Comparison of ENCODE assay signal across 29 cellular contexts in genomic region chr16:66419527-66419926, GRCh38. TPM values are rescaled to one million over a fixed set of nuclear protein-coding genes. Genes with fewer than 3 reads are reported as not detected.
DNase-seq lines count a peak whose midpoint lies in the region; ATAC-seq and TF ChIP-seq lines count a peak whose summit lies in the region.
"Had no signal": no experiment of that assay in that cellular context is flagged by ENCODE, and none has a peak within 500 bp of the region (broad histone marks: within the 10 kb centered on the region; RNA-seq: fewer than 3 reads in every experiment).

No MANE protein-coding gene starts in this region.

- H3K9me3 ChIP-seq in Loucy (ENCODE audit: insufficient read depth, low read depth, low read length) (no peaks in the 10 kb centered on the region), neural progenitor cell (ENCODE audit: low read depth) (no peaks in the 10 kb centered on the region)
- H3K9me3 ChIP-seq: gastrocnemius medialis had no signal

- peak overlapping the region; percentile 11 for H3K27ac Mint-ChIP-seq in neural progenitor cell
- H3K27ac Mint-ChIP-seq: activated T-cell treated with anti-CD3 and anti-CD28 coated beads, Interleukin-2, amount 50 U/mL, for 72 hours; CD8-positive, alpha-beta T cell had no signal

- H4K20me1 ChIP-seq in Loucy (ENCODE audit: insufficient read depth, low read length, poor library complexity, severe bottlenecking) = no peaks in the 10 kb centered on the region
- no peaks in the 10 kb centered on the region for H4K20me1 ChIP-seq in neural progenitor cell (ENCODE audit: low read depth)

- no peak overlapping the region for H3K27ac ChIP-seq in neural progenitor cell
- H3K27ac ChIP-seq: gastrocnemius medialis, RWPE1 had no signal

- H3F3A ChIP-seq in Loucy (ENCODE audit: low read depth) (no peaks in the 10 kb centered on the region), neural progenitor cell (ENCODE audit: low read depth) (peaks cover 10% of the 10 kb centered on the region)

- H3K36me3 Mint-ChIP-seq in neural progenitor cell = peaks cover 2% of the 10 kb centered on the region
- H3K36me3 Mint-ChIP-seq: CD8-positive, alpha-beta T cell had no signal

- H3K79me2 ChIP-seq in Loucy (ENCODE audit: insufficient read depth, low read length) = no peaks in the 10 kb centered on the region
- no peaks in the 10 kb centered on the region for H3K79me2 ChIP-seq in neural progenitor cell (ENCODE audit: low read depth)

- H3K36me3 ChIP-seq in Loucy (ENCODE audit: insufficient read depth, low read length) (no peaks in the 10 kb centered on the region), neural progenitor cell (no peaks in the 10 kb centered on the region)
- H3K36me3 ChIP-seq: gastrocnemius medialis had no signal

- H3K4me1 Mint-ChIP-seq in neural progenitor cell = peaks cover 2% of the 10 kb centered on the region

- H3K27me3 Mint-ChIP-seq in neural progenitor cell (ENCODE audit: insufficient read depth, low read depth) = peaks cover 18% of the 10 kb centered on the region

- H3K27me3 ChIP-seq in Loucy (ENCODE audit: insufficient read depth, low read length, poor library complexity, severe bottlenecking) = no peaks in the 10 kb centered on the region
- peaks cover 41% of the 10 kb centered on the region for H3K27me3 ChIP-seq in neural progenitor cell

- peaks cover 6% of the 10 kb centered on the region for H3K9me3 Mint-ChIP-seq in neural progenitor cell
- H3K9me3 Mint-ChIP-seq: activated T-cell treated with anti-CD3 and anti-CD28 coated beads, Interleukin-2, amount 50 U/mL, for 72 hours; CD8-positive, alpha-beta T cell had no signal

- no peak overlapping the region for H2AFZ ChIP-seq in Loucy (ENCODE audit: low read length)
- H2AFZ ChIP-seq in neural progenitor cell (replicated peaks) = no peak overlapping the region

- H3K9ac ChIP-seq in Loucy (ENCODE audit: low read depth, low read length, poor library complexity, severe bottlenecking) (no peak overlapping the region), neural progenitor cell (no peak overlapping the region)

- TF ChIP-seq CTCF in GM12872 (IDR thresholded peaks at IDR 0.05; ENCODE audit: insufficient read depth, low read depth, low read length) (peak; percentile 18; the same call in 1 of the 3 replicates), Loucy (conservative IDR thresholded peaks at IDR 0.05; ENCODE audit: low read length) (0 out of 2 replicates have a peak, but pooled peaks have one; percentile 14), choroid plexus epithelial cell (conservative IDR thresholded peaks at IDR 0.05; ENCODE audit: low read depth, low read length) (peak; percentile 29), neural progenitor cell (IDR thresholded peaks at IDR 0.05) (peak; percentile 25)

- no peak for ATAC-seq in HG02610 (IDR thresholded peaks at IDR 0.05; ENCODE audit: unreplicated experiment)
- no peak for ATAC-seq in GM18517 (IDR thresholded peaks at IDR 0.05; ENCODE audit: unreplicated experiment)
- ATAC-seq: activated T-cell treated with anti-CD3 and anti-CD28 coated beads, Interleukin-2, amount 50 U/mL, for 72 hours; CD8-positive, alpha-beta T cell; esophagus mucosa; gastrocnemius medialis had no signal

- H3K4me3 ChIP-seq in Loucy (ENCODE audit: low read length, poor library complexity, severe bottlenecking) (no peak overlapping the region), choroid plexus epithelial cell (ENCODE audit: low read depth, low read length) (no peak overlapping the region), neural progenitor cell (no peak overlapping the region)
- H3K4me3 ChIP-seq: gastrocnemius medialis had no signal

- no peak overlapping the region for H3K4me3 Mint-ChIP-seq in neural progenitor cell
- H3K4me3 Mint-ChIP-seq: activated T-cell treated with anti-CD3 and anti-CD28 coated beads, Interleukin-2, amount 50 U/mL, for 72 hours; CD8-positive, alpha-beta T cell had no signal

- no peak for DNase-seq in choroid plexus epithelial cell (ENCODE audit: low read depth)
- peak; percentile 20 for DNase-seq in neural progenitor cell (ENCODE audit: low spot score)
- DNase-seq in activated CD4-positive, CD25-positive, alpha-beta regulatory T cell (lab: John Stamatoyannopoulos, UW) = no peak
- no peak for DNase-seq in GM03348 (ENCODE audit: low spot score)
- DNase-seq: activated CD4-positive, CD25-positive, alpha-beta regulatory T cell treated with anti-CD3 and anti-CD28 coated beads, Interleukin-2, amount 50 U/mL, for 72 hours; activated naive CD4-positive, alpha-beta T cell treated with anti-CD3 and anti-CD28 coated beads, Interleukin-2, amount 50 U/mL, for 16 hours; activated T-cell treated with anti-CD3 and anti-CD28 coated beads, Interleukin-2, amount 50 U/mL, for 72 hours; aorta; CD8-positive, alpha-beta T cell; DND-41; effector CD4-positive, alpha-beta T cell; gastrocnemius medialis; hypothalamus; kidney; MM.1S; NCI-H1436 treated with DMSO at 0.1 percent for 48 hours; NCI-H524; nucleus accumbens; stimulated activated CD4-positive, alpha-beta T cell treated with anti-CD3 and anti-CD28 coated beads, Interleukin-12 subunit alpha, Interleukin-12 subunit beta, amount 100 ng/mL, for 4 hours; stimulated activated CD4-positive, alpha-beta T cell treated with anti-CD3 and anti-CD28 coated beads, Interleukin-4, amount 100 ng/mL, for 4 hours had no signal

- H3K9me2 ChIP-seq in Loucy (replicated peaks; ENCODE audit: low read depth, low read length) = no peaks in the 10 kb centered on the region

- no peaks in the 10 kb centered on the region for H3K4me1 ChIP-seq in Loucy (ENCODE audit: insufficient read depth, low read length, poor library complexity, severe bottlenecking)
- H3K4me1 ChIP-seq in neural progenitor cell = peaks cover 7% of the 10 kb centered on the region
- H3K4me1 ChIP-seq: gastrocnemius medialis had no signal

- no peak overlapping the region for H3K4me2 ChIP-seq in Loucy (ENCODE audit: low read depth, low read length, poor library complexity, severe bottlenecking)
- no peak overlapping the region for H3K4me2 ChIP-seq in neural progenitor cell

RNA-seq across cellular contexts. Expression of gene BEAN1, which starts 7.6 kb away (rescaled TPM):
- total RNA-seq in neural progenitor cell (ENCODE audit: low replicate concordance) = 0.32 and 0.34 TPM in 2 replicates
- total RNA-seq: activated CD8-positive, alpha-beta memory T cell treated with anti-CD3 and anti-CD28 coated beads for 36 hours; activated T-cell treated with anti-CD3 and anti-CD28 coated beads, Interleukin-2, amount 50 U/mL, for 72 hours; CD8-positive, alpha-beta T cell; gastrocnemius medialis; lung microvascular endothelial cell had no signal

RNA-seq across cellular contexts. Expression of gene CDH5, which starts 53.0 kb away (rescaled TPM):
- 0.25 TPM in 1 of 2 replicates, not detected in the other for total RNA-seq in neural progenitor cell (ENCODE audit: low replicate concordance)
- total RNA-seq: activated CD8-positive, alpha-beta memory T cell treated with anti-CD3 and anti-CD28 coated beads for 36 hours; activated T-cell treated with anti-CD3 and anti-CD28 coated beads, Interleukin-2, amount 50 U/mL, for 72 hours; CD8-positive, alpha-beta T cell; myocyte had no signal
